ENCODE assay signal across 24 cellular contexts in genomic region chr7:91375378-91375777, GRCh38.
"Had no signal": no experiment of that assay in that cellular context is flagged by ENCODE, and none has a peak within 500 bp of the region (broad histone marks: within the 10 kb centered on the region; RNA-seq: fewer than 3 reads in every experiment).

No MANE protein-coding gene starts in this region.

- H3K4me3 ChIP-seq: ascending aorta, body of pancreas, K562 had no signal

- H3K4me3 Mint-ChIP-seq: activated CD4-positive, alpha-beta T cell treated with anti-CD3 and anti-CD28 coated beads, Interleukin-2, amount 10 ng/mL, durations not matched to agents 24 days and 14 days; activated CD8-positive, alpha-beta memory T cell treated with anti-CD3 and anti-CD28 coated beads, Interleukin-2, amount 10 ng/mL, durations not matched to agents 7 days and 5 days; activated naive CD4-positive, alpha-beta T cell treated with anti-CD3 and anti-CD28 coated beads, Interleukin-2, amount 50 U/mL, for 24 hours; activated T-cell treated with anti-CD3 and anti-CD28 coated beads, Interleukin-2, amount 50 U/mL, for 24 hours; activated T-helper 1 cell treated with anti-CD3 and anti-CD28 coated beads, Interleukin-12 subunit alpha, Interleukin-12 subunit beta, Interleukin-2, Interleukin-4 antibody, amounts not matched to agents 30 ng/mL and 10 ng/mL and 1 ng/mL, durations not matched to agents 14 hours and 24 hours and 36 hours; T-helper 1 cell treated with Interleukin-12 subunit alpha and Interleukin-12 subunit beta and Interleukin-4 antibody, amounts not matched to agents 30 μg/mL and 1 μg/mL, for 36 hours had no signal

- H3K27ac ChIP-seq: ascending aorta, body of pancreas had no signal

- H3K9me3 ChIP-seq: ascending aorta, body of pancreas had no signal

- H3K27me3 ChIP-seq: ascending aorta, body of pancreas had no signal

- H3K4me1 ChIP-seq: ascending aorta, body of pancreas had no signal

- ATAC-seq: activated CD8-positive, alpha-beta memory T cell treated with anti-CD3 and anti-CD28 coated beads, Interleukin-2, amount 10 ng/mL, durations not matched to agents 7 days and 5 days; body of pancreas; K562; PC-3 had no signal

- H3K27me3 Mint-ChIP-seq: activated CD4-positive, alpha-beta T cell treated with anti-CD3 and anti-CD28 coated beads, Interleukin-2, amount 10 ng/mL, durations not matched to agents 24 days and 14 days; activated CD8-positive, alpha-beta memory T cell treated with anti-CD3 and anti-CD28 coated beads, Interleukin-2, amount 10 ng/mL, durations not matched to agents 7 days and 5 days; activated T-cell treated with anti-CD3 and anti-CD28 coated beads, Interleukin-2, amount 50 U/mL, for 24 hours had no signal

- H3K36me3 ChIP-seq: ascending aorta had no signal

- H3K36me3 Mint-ChIP-seq: activated CD8-positive, alpha-beta memory T cell treated with anti-CD3 and anti-CD28 coated beads, Interleukin-2, amount 10 ng/mL, durations not matched to agents 7 days and 5 days; activated naive CD4-positive, alpha-beta T cell treated with anti-CD3 and anti-CD28 coated beads, Interleukin-2, amount 50 U/mL, for 24 hours had no signal

- H3K4me1 Mint-ChIP-seq: activated CD4-positive, alpha-beta T cell treated with anti-CD3 and anti-CD28 coated beads, Interleukin-2, amount 10 ng/mL, durations not matched to agents 24 days and 14 days; activated CD8-positive, alpha-beta memory T cell treated with anti-CD3 and anti-CD28 coated beads, Interleukin-2, amount 10 ng/mL, durations not matched to agents 7 days and 5 days; activated naive CD4-positive, alpha-beta T cell treated with anti-CD3 and anti-CD28 coated beads, Interleukin-2, amount 50 U/mL, for 24 hours had no signal

- H3K9me3 Mint-ChIP-seq: activated CD4-positive, alpha-beta T cell treated with anti-CD3 and anti-CD28 coated beads, Interleukin-2, amount 10 ng/mL, durations not matched to agents 24 days and 14 days; activated naive CD4-positive, alpha-beta T cell treated with anti-CD3 and anti-CD28 coated beads, Interleukin-2, amount 50 U/mL, for 24 hours; activated T-cell treated with anti-CD3 and anti-CD28 coated beads, Interleukin-2, amount 50 U/mL, for 24 hours; activated T-helper 1 cell treated with anti-CD3 and anti-CD28 coated beads, Interleukin-12 subunit alpha, Interleukin-12 subunit beta, Interleukin-2, Interleukin-4 antibody, amounts not matched to agents 30 ng/mL and 10 ng/mL and 1 ng/mL, durations not matched to agents 14 hours and 24 hours and 36 hours; T-helper 1 cell treated with Interleukin-12 subunit alpha and Interleukin-12 subunit beta and Interleukin-4 antibody, amounts not matched to agents 30 μg/mL and 1 μg/mL, for 36 hours had no signal

- H3K27ac Mint-ChIP-seq: activated CD4-positive, alpha-beta T cell treated with anti-CD3 and anti-CD28 coated beads, Interleukin-2, amount 10 ng/mL, durations not matched to agents 24 days and 14 days; activated CD8-positive, alpha-beta memory T cell treated with anti-CD3 and anti-CD28 coated beads, Interleukin-2, amount 10 ng/mL, durations not matched to agents 7 days and 5 days; activated naive CD4-positive, alpha-beta T cell treated with anti-CD3 and anti-CD28 coated beads, Interleukin-2, amount 50 U/mL, for 24 hours; activated T-cell treated with anti-CD3 and anti-CD28 coated beads, Interleukin-2, amount 50 U/mL, for 24 hours; activated T-helper 1 cell treated with anti-CD3 and anti-CD28 coated beads, Interleukin-12 subunit alpha, Interleukin-12 subunit beta, Interleukin-2, Interleukin-4 antibody, amounts not matched to agents 30 ng/mL and 10 ng/mL and 1 ng/mL, durations not matched to agents 14 hours and 24 hours and 36 hours; T-helper 1 cell treated with Interleukin-12 subunit alpha and Interleukin-12 subunit beta and Interleukin-4 antibody, amounts not matched to agents 30 μg/mL and 1 μg/mL, for 36 hours had no signal

- DNase-seq: activated CD4-positive, alpha-beta T cell treated with anti-CD3 and anti-CD28 coated beads for 1 hour; activated CD4-positive, alpha-beta T cell treated with anti-CD3 and anti-CD28 coated beads, Interleukin-2, amount 10 ng/mL, durations not matched to agents 24 days and 14 days; activated CD4-positive, alpha-beta T cell treated with anti-CD3 and anti-CD28 coated beads, Interleukin-2, amount 50 U/mL, for 48 hours; activated CD8-positive, alpha-beta memory T cell treated with anti-CD3 and anti-CD28 coated beads, Interleukin-2, amount 10 ng/mL, durations not matched to agents 7 days and 5 days; activated effector memory CD4-positive, alpha-beta T cell treated with Interleukin-2 at 50 U/mL for 16 hours; activated naive CD4-positive, alpha-beta T cell; activated T-cell treated with anti-CD3 and anti-CD28 coated beads, Interleukin-2, amount 50 U/mL, for 24 hours; amniotic stem cell; body of pancreas; Karpas-422; MM.1S; NCI-H1105 treated with DMSO at 0.1 percent for 48 hours; NCI-H1436 treated with DMSO at 0.1 percent for 48 hours; NCI-H187; NCI-H2081; NCI-H510A treated with DMSO at 0.1 percent for 48 hours; NCI-H69; PC-3; SHP77 treated with DMSO at 0.1 percent for 48 hours had no signal
